In genomic region chr3:143897558-143898305, GRCh38 we compare ENCODE assay signal across 11 cellular contexts. TPM values are rescaled to one million over a fixed set of nuclear protein-coding genes. Genes with fewer than 3 reads are reported as not detected.
A peak's percentile ranks its signal among the peaks of the same experiment; 100 is the strongest.
DNase-seq lines count a peak whose midpoint lies in the region; ATAC-seq and TF ChIP-seq lines count a peak whose summit lies in the region.
"Had no signal": no experiment of that assay in that cellular context is flagged by ENCODE, and none has a peak within 500 bp of the region (broad histone marks: within the 10 kb centered on the region; RNA-seq: fewer than 3 reads in every experiment).

No MANE protein-coding gene starts in this region.

- peak; percentile 15 to 92 for DNase-seq in cardiac muscle cell (ENCODE audit: low read depth in 1 of 2, low spot score in 1 of 2)
- no peak for DNase-seq in heart right ventricle
- DNase-seq in left lung: no peak
- DNase-seq in type B pancreatic cell (ENCODE audit: extremely low spot score, unreplicated experiment): no peak
- DNase-seq in activated T-helper 1 cell treated with anti-CD3 and anti-CD28 coated beads, Interleukin-12 subunit alpha, Interleukin-12 subunit beta, Interleukin-2, Interleukin-4 antibody, amounts not matched to agents 30 ng/mL and 10 ng/mL and 1 ng/mL, durations not matched to agents 14 hours and 24 hours and 36 hours (ENCODE audit: low spot score): no peak
- no peak for DNase-seq in ureter (ENCODE audit: low spot score)
- DNase-seq: activated CD4-positive, alpha-beta T cell treated with anti-CD3 and anti-CD28 coated beads, Interleukin-2, amount 50 U/mL, for 48 hours; T-cell had no signal

- WGBS in heart right ventricle, 2 donors: 36 to 44% methylated on average over 7 of the region's 7 CpGs

- peaks cover 1% of the 10 kb centered on the region for H3K27me3 Mint-ChIP-seq in type B pancreatic cell
- peaks cover 8% of the 10 kb centered on the region for H3K27me3 Mint-ChIP-seq in activated T-helper 1 cell treated with anti-CD3 and anti-CD28 coated beads, Interleukin-12 subunit alpha, Interleukin-12 subunit beta, Interleukin-2, Interleukin-4 antibody, amounts not matched to agents 30 ng/mL and 10 ng/mL and 1 ng/mL, durations not matched to agents 14 hours and 24 hours and 36 hours (ENCODE audit: insufficient read depth)

- peaks cover 7% of the 10 kb centered on the region for H3K4me1 Mint-ChIP-seq in type B pancreatic cell (ENCODE audit: unreplicated experiment)
- H3K4me1 Mint-ChIP-seq in activated T-helper 1 cell treated with anti-CD3 and anti-CD28 coated beads, Interleukin-12 subunit alpha, Interleukin-12 subunit beta, Interleukin-2, Interleukin-4 antibody, amounts not matched to agents 30 ng/mL and 10 ng/mL and 1 ng/mL, durations not matched to agents 14 hours and 24 hours and 36 hours (ENCODE audit: low read depth): no peaks in the 10 kb centered on the region
- H3K4me1 Mint-ChIP-seq: T-cell had no signal

- H3K4me3 ChIP-seq in cardiac muscle cell (no peak overlapping the region), heart right ventricle (no peak overlapping the region), left lung (no peak overlapping the region)

- peak overlapping the region; percentile 0 for H3K4me3 Mint-ChIP-seq in type B pancreatic cell
- H3K4me3 Mint-ChIP-seq in activated T-helper 1 cell treated with anti-CD3 and anti-CD28 coated beads, Interleukin-12 subunit alpha, Interleukin-12 subunit beta, Interleukin-2, Interleukin-4 antibody, amounts not matched to agents 30 ng/mL and 10 ng/mL and 1 ng/mL, durations not matched to agents 14 hours and 24 hours and 36 hours: no peak overlapping the region
- H3K4me3 Mint-ChIP-seq: T-cell had no signal

- H3K36me3 ChIP-seq in cardiac muscle cell (no peaks in the 10 kb centered on the region), heart right ventricle (no peaks in the 10 kb centered on the region), left lung (no peaks in the 10 kb centered on the region)

- TF ChIP-seq CTCF in cardiac muscle cell (IDR thresholded peaks at IDR 0.05; ENCODE audit: low read depth, low read length): no peak
- TF ChIP-seq CTCF in heart right ventricle (IDR thresholded peaks at IDR 0.05): no peak
- TF ChIP-seq CTCF in left lung (IDR thresholded peaks at IDR 0.05): no peak
- TF ChIP-seq CTCF in type B pancreatic cell (conservative IDR thresholded peaks at IDR 0.05): no peak

- H3K9me3 ChIP-seq in cardiac muscle cell (ENCODE audit: low read depth): no peaks in the 10 kb centered on the region
- H3K9me3 ChIP-seq in heart right ventricle: no peaks in the 10 kb centered on the region
- H3K9me3 ChIP-seq in left lung: no peaks in the 10 kb centered on the region

- H3K9me3 Mint-ChIP-seq in type B pancreatic cell: peaks cover 1% of the 10 kb centered on the region
- no peaks in the 10 kb centered on the region for H3K9me3 Mint-ChIP-seq in activated T-helper 1 cell treated with anti-CD3 and anti-CD28 coated beads, Interleukin-12 subunit alpha, Interleukin-12 subunit beta, Interleukin-2, Interleukin-4 antibody, amounts not matched to agents 30 ng/mL and 10 ng/mL and 1 ng/mL, durations not matched to agents 14 hours and 24 hours and 36 hours
- H3K9me3 Mint-ChIP-seq: activated naive CD4-positive, alpha-beta T cell treated with anti-CD3 and anti-CD28 coated beads, Interleukin-2, amount 50 U/mL, for 72 hours; T-cell had no signal

- H3K27me3 ChIP-seq in cardiac muscle cell (no peaks in the 10 kb centered on the region), heart right ventricle (peaks cover 0 to 4% (median 0%) of the 10 kb centered on the region in 7 donors), left lung (no peaks in the 10 kb centered on the region)

- no peak overlapping the region for H3K27ac ChIP-seq in cardiac muscle cell
- H3K27ac ChIP-seq in heart right ventricle: peak overlapping the region in 1 of 10 donors; percentile 22
- peak overlapping the region; percentile 31 for H3K27ac ChIP-seq in cingulate gyrus (ENCODE audit: low read depth, low read length)
- H3K27ac ChIP-seq in left lung: peak overlapping the region in 1 of 2 donors; percentile 66

- H3K36me3 Mint-ChIP-seq in type B pancreatic cell: no peaks in the 10 kb centered on the region
- no peaks in the 10 kb centered on the region for H3K36me3 Mint-ChIP-seq in activated T-helper 1 cell treated with anti-CD3 and anti-CD28 coated beads, Interleukin-12 subunit alpha, Interleukin-12 subunit beta, Interleukin-2, Interleukin-4 antibody, amounts not matched to agents 30 ng/mL and 10 ng/mL and 1 ng/mL, durations not matched to agents 14 hours and 24 hours and 36 hours (ENCODE audit: low read depth)
- H3K36me3 Mint-ChIP-seq: activated naive CD4-positive, alpha-beta T cell treated with anti-CD3 and anti-CD28 coated beads, Interleukin-2, amount 50 U/mL, for 72 hours; T-cell had no signal

- ATAC-seq in heart right ventricle (no peak), left lung (peak; percentile 76), HG02759 (IDR thresholded peaks at IDR 0.05; ENCODE audit: unreplicated experiment) (no peak)
- ATAC-seq: activated naive CD4-positive, alpha-beta T cell treated with anti-CD3 and anti-CD28 coated beads, Interleukin-2, amount 50 U/mL, for 72 hours; T-cell had no signal

- peak overlapping the region; percentile 7 for H3K27ac Mint-ChIP-seq in type B pancreatic cell
- H3K27ac Mint-ChIP-seq in activated T-helper 1 cell treated with anti-CD3 and anti-CD28 coated beads, Interleukin-12 subunit alpha, Interleukin-12 subunit beta, Interleukin-2, Interleukin-4 antibody, amounts not matched to agents 30 ng/mL and 10 ng/mL and 1 ng/mL, durations not matched to agents 14 hours and 24 hours and 36 hours: no peak overlapping the region
- H3K27ac Mint-ChIP-seq: activated naive CD4-positive, alpha-beta T cell treated with anti-CD3 and anti-CD28 coated beads, Interleukin-2, amount 50 U/mL, for 72 hours; T-cell had no signal

- peaks cover 9% of the 10 kb centered on the region for H3K4me1 ChIP-seq in cardiac muscle cell (ENCODE audit: low read depth)
- peaks cover 0 to 4% (median 0%) of the 10 kb centered on the region in 9 donors for H3K4me1 ChIP-seq in heart right ventricle
- no peaks in the 10 kb centered on the region for H3K4me1 ChIP-seq in left lung

- intact Hi-C loops in heart right ventricle (cut with DNase I) (no loop called here), left lung (cut with DNase I) (no loop called here)
- intact Hi-C loops in activated T-helper 1 cell treated with anti-CD3 and anti-CD28 coated beads, Interleukin-12 subunit alpha, Interleukin-12 subunit beta, Interleukin-2, Interleukin-4 antibody, amounts not matched to agents 30 ng/mL and 10 ng/mL and 1 ng/mL, durations not matched to agents 14 hours and 24 hours and 36 hours (cut with micrococcal nuclease): no loop called here

RNA-seq across cellular contexts. Expression of gene SLC9A9, which starts 49.5 kb away (rescaled TPM):
- total RNA-seq in cardiac muscle cell (1.1 and 1.5 TPM in 2 replicates), heart right ventricle (1 to 10 TPM; 2.1 to 8.4 (median 3.6) TPM), left lung (10 to 100 TPM; 15.7 to 17.9 TPM), type B pancreatic cell (ENCODE audit: low replicate concordance) (0.50 and 2.7 TPM in 2 replicates), ureter (15.0 TPM)
- polyA plus RNA-seq in cardiac muscle cell (0.73 and 2.1 TPM in 2 replicates), heart right ventricle (1 to 10 TPM; 1.3 to 2.6 TPM)
- total RNA-seq in activated T-helper 1 cell treated with anti-CD3 and anti-CD28 coated beads, Interleukin-12 subunit alpha, Interleukin-12 subunit beta, Interleukin-2, Interleukin-4 antibody, amounts not matched to agents 30 ng/mL and 10 ng/mL and 1 ng/mL, durations not matched to agents 14 hours and 24 hours and 36 hours: 0.64 and 0.88 TPM in 2 replicates

Comparison
In these comparisons a context has a peak if more than half of its experiments do, and no peak if none do; other contexts are left out.
1. DNase-seq: peak in cardiac muscle cell (2 of 2); none in heart right ventricle (0 of 2), left lung (0 of 2), type B pancreatic cell (single experiment), activated T-helper 1 cell treated with anti-CD3 and anti-CD28 coated beads, Interleukin-12 subunit alpha, Interleukin-12 subunit beta, Interleukin-2, Interleukin-4 antibody, amounts not matched to agents 30 ng/mL and 10 ng/mL and 1 ng/mL, durations not matched to agents 14 hours and 24 hours and 36 hours (single experiment) and ureter (single experiment).